ENCODE assay signal across 13 cellular contexts in genomic region chr15:93862791-93863190, GRCh38.
DNase-seq lines count a peak whose midpoint lies in the region; ATAC-seq, FAIRE-seq and TF ChIP-seq lines count a peak whose summit lies in the region.
"Had no signal": no experiment of that assay in that cellular context is flagged by ENCODE, and none has a peak within 500 bp of the region (broad histone marks: within the 10 kb centered on the region; RNA-seq: fewer than 3 reads in every experiment).

No MANE protein-coding gene starts in this region.

- H3K9me2 ChIP-seq in Loucy (replicated peaks; ENCODE audit: low read depth, low read length), result no peaks in the 10 kb centered on the region

- H3K9me3 ChIP-seq in Loucy (ENCODE audit: insufficient read depth, low read depth, low read length) (no peaks in the 10 kb centered on the region), small intestine (ENCODE audit: control insufficient read depth, low read depth) (no peaks in the 10 kb centered on the region), HAP-1 (no peaks in the 10 kb centered on the region)

- no peak overlapping the region for H3K27ac Mint-ChIP-seq in activated T-helper 17 cell treated with anti-CD3 and anti-CD28 coated beads, Interleukin-2, amount 50 U/mL, for 72 hours
- peak overlapping the region in 1 of 6 donors; percentile 20 for H3K27ac Mint-ChIP-seq in immature natural killer cell
- H3K27ac Mint-ChIP-seq: activated T-cell treated with anti-CD3 and anti-CD28 coated beads, Interleukin-2, amount 50 U/mL, for 24 hours had no signal

- H3K4me3 Mint-ChIP-seq in activated T-helper 17 cell treated with anti-CD3 and anti-CD28 coated beads, Interleukin-2, amount 50 U/mL, for 72 hours, result peak overlapping the region; percentile 4
- H3K4me3 Mint-ChIP-seq in immature natural killer cell, result peak overlapping the region in 2 of 5 donors; percentile 53 to 74
- H3K4me3 Mint-ChIP-seq: activated T-cell treated with anti-CD3 and anti-CD28 coated beads, Interleukin-2, amount 50 U/mL, for 24 hours had no signal

- peak overlapping the region; percentile 38 for H2AFZ ChIP-seq in Loucy (ENCODE audit: low read length)

- H3K27ac ChIP-seq in small intestine (ENCODE audit: low read depth in 1 of 2, low read length in 1 of 2), result peak overlapping the region in 1 of 2 donors; percentile 80
- H3K27ac ChIP-seq: WERI-Rb-1 had no signal

- H3K36me3 Mint-ChIP-seq in activated T-helper 17 cell treated with anti-CD3 and anti-CD28 coated beads, Interleukin-2, amount 50 U/mL, for 72 hours (ENCODE audit: low read depth), result no peaks in the 10 kb centered on the region
- no peaks in the 10 kb centered on the region for H3K36me3 Mint-ChIP-seq in immature natural killer cell

- in situ Hi-C loops in HAP-1 (cut with MboI; ENCODE audit: low sequenced_read_pairs), result no loop called here

- peak overlapping the region; percentile 61 for H3K4me2 ChIP-seq in Loucy (ENCODE audit: low read depth, low read length, poor library complexity, severe bottlenecking)

- peak overlapping the region; percentile 41 for H3K9ac ChIP-seq in Loucy (ENCODE audit: low read depth, low read length, poor library complexity, severe bottlenecking)

- no peaks in the 10 kb centered on the region for H3K79me2 ChIP-seq in Loucy (ENCODE audit: insufficient read depth, low read length)

- no peaks in the 10 kb centered on the region for H3F3A ChIP-seq in Loucy (ENCODE audit: low read depth)

- 62 to 88% (median 68%) methylated on average over 7 of the region's 7 CpGs for WGBS in small intestine, 3 donors

- H4K20me1 ChIP-seq in Loucy (ENCODE audit: insufficient read depth, low read length, poor library complexity, severe bottlenecking), result no peaks in the 10 kb centered on the region

- H3K4me3 ChIP-seq in Loucy (ENCODE audit: low read length, poor library complexity, severe bottlenecking) (peak overlapping the region; percentile 57), small intestine (ENCODE audit: low read depth in 1 of 2, low read length in 2 of 2) (no peak overlapping the region), HAP-1 (no peak overlapping the region)

- H3K4me1 Mint-ChIP-seq in activated T-helper 17 cell treated with anti-CD3 and anti-CD28 coated beads, Interleukin-2, amount 50 U/mL, for 72 hours, result peaks cover 12% of the 10 kb centered on the region
- H3K4me1 Mint-ChIP-seq in immature natural killer cell, result peaks cover 25 to 28% of the 10 kb centered on the region in 2 donors

- ATAC-seq in activated T-helper 17 cell treated with anti-CD3 and anti-CD28 coated beads, Interleukin-2, amount 50 U/mL, for 72 hours (replicated peaks), result no peak
- no peak for ATAC-seq in GM21447 (IDR thresholded peaks at IDR 0.05; ENCODE audit: unreplicated experiment)

- FAIRE-seq in small intestine (lab: Jason Lieb, UNC), result no peak

- peaks cover 5% of the 10 kb centered on the region for H3K27me3 Mint-ChIP-seq in activated T-helper 17 cell treated with anti-CD3 and anti-CD28 coated beads, Interleukin-2, amount 50 U/mL, for 72 hours
- H3K27me3 Mint-ChIP-seq in immature natural killer cell (ENCODE audit: low read depth in 3 of 3), result peaks cover 0 to 5% (median 0%) of the 10 kb centered on the region in 3 donors

- no peak for TF ChIP-seq CTCF in Loucy (conservative IDR thresholded peaks at IDR 0.05; ENCODE audit: low read length)

- H3K36me3 ChIP-seq in Loucy (ENCODE audit: insufficient read depth, low read length) (no peaks in the 10 kb centered on the region), small intestine (ENCODE audit: control insufficient read depth in 2 of 2, insufficient read depth in 2 of 2, low read length in 2 of 2) (no peaks in the 10 kb centered on the region), HAP-1 (replicated peaks) (no peaks in the 10 kb centered on the region)
- H3K36me3 ChIP-seq: WERI-Rb-1 had no signal

- no peaks in the 10 kb centered on the region for H3K9me3 Mint-ChIP-seq in activated T-helper 17 cell treated with anti-CD3 and anti-CD28 coated beads, Interleukin-2, amount 50 U/mL, for 72 hours
- H3K9me3 Mint-ChIP-seq in immature natural killer cell, result peaks cover 0 to 2% (median 0%) of the 10 kb centered on the region in 6 donors
- H3K9me3 Mint-ChIP-seq: activated T-cell treated with anti-CD3 and anti-CD28 coated beads, Interleukin-2, amount 50 U/mL, for 24 hours had no signal

- DNase-seq in immature natural killer cell, result peak; percentile 8 to 18 (median 12)
- peak; percentile 3 for DNase-seq in small intestine
- no peak for DNase-seq in HAP-1 (ENCODE audit: low spot score in 2 of 2)
- no peak for DNase-seq in activated T-cell treated with anti-CD3 and anti-CD28 coated beads for 4 hours
- no peak for DNase-seq in activated CD8-positive, alpha-beta memory T cell treated with anti-CD3 and anti-CD28 coated beads for 24 hours
- DNase-seq: activated T-cell treated with anti-CD3 and anti-CD28 coated beads, Interleukin-2, amount 50 U/mL, for 24 hours; MM.1S; NCI-H446 treated with DMSO at 0.1 percent for 48 hours; retina; WERI-Rb-1 had no signal

- H3K27me3 ChIP-seq in Loucy (ENCODE audit: insufficient read depth, low read length, poor library complexity, severe bottlenecking), result no peaks in the 10 kb centered on the region
- no peaks in the 10 kb centered on the region for H3K27me3 ChIP-seq in small intestine (ENCODE audit: control insufficient read depth in 2 of 2, insufficient read depth in 2 of 2, low read length in 2 of 2)
- no peaks in the 10 kb centered on the region for H3K27me3 ChIP-seq in HAP-1 (ENCODE audit: low read depth)

- H3K4me1 ChIP-seq in Loucy (ENCODE audit: insufficient read depth, low read length, poor library complexity, severe bottlenecking) (peaks cover 24% of the 10 kb centered on the region), small intestine (ENCODE audit: control insufficient read depth in 2 of 2, insufficient read depth in 1 of 2, low read depth in 1 of 2, low read length in 1 of 2) (no peaks in the 10 kb centered on the region), HAP-1 (no peaks in the 10 kb centered on the region)

Comparison
In these comparisons a context has a peak if more than half of its experiments do, and no peak if none do; other contexts are left out.
1. DNase-seq: peak in immature natural killer cell (3 of 3) and small intestine (single experiment); none in HAP-1 (0 of 2), activated T-cell treated with anti-CD3 and anti-CD28 coated beads for 4 hours (single experiment) and activated CD8-positive, alpha-beta memory T cell treated with anti-CD3 and anti-CD28 coated beads for 24 hours (single experiment).